In the genomic region with DNA sequence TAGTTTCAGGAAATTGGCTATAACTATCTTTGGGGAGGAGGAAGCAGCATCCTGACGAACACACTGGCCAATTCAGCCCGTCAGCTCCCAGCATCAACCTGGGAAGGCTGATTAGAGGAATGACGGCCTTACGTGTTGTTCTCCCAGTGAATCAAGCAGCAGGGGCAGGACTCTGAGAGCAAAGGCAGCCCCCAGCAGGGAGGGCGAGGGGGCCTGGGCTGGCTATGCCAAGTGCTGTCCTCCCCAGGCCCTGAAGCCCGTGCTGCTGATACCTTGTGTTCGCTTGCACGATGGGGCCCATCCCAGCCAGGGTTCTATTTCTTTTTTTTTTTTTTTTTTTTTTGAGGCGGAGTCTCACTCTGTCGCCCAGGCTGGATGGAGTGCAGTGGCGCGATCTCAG, we compare ENCODE assay signal across 23 cellular contexts.
"Had no signal": no experiment of that assay in that cellular context is flagged by ENCODE, and none has a peak within 500 bp of the region (broad histone marks: within the 10 kb centered on the region; RNA-seq: fewer than 3 reads in every experiment).

No MANE protein-coding gene starts in this region.

- H3K36me3 ChIP-seq: esophagus squamous epithelium, heart right ventricle, left ventricle myocardium inferior, lower lobe of right lung, pancreas, sigmoid colon, spleen, tibial artery, upper lobe of left lung had no signal

- ATAC-seq: heart right ventricle; left cardiac atrium; lower lobe of right lung; natural killer cell; pancreas; stimulated activated memory B cell treated with anti-CD40 and anti-IgM and Interleukin-4, amounts not matched to agents 10 μg/mL and 1 μg/mL and 100 μg/mL, for 72 hours; stimulated activated naive CD8-positive, alpha-beta T cell treated with anti-CD3 and anti-CD28 coated beads, Interleukin-15, Interleukin-2, amounts not matched to agents 100 U/mL and 50 U/mL, for 24 hours had no signal

- H3K4me1 ChIP-seq: esophagus squamous epithelium, heart right ventricle, left ventricle myocardium inferior, lower lobe of right lung, pancreas, sigmoid colon, spleen, testis, tibial artery, upper lobe of left lung had no signal

- H3K27ac ChIP-seq: esophagus squamous epithelium, heart right ventricle, left ventricle myocardium inferior, lower lobe of right lung, pancreas, sigmoid colon, spleen, testis, tibial artery, upper lobe of left lung had no signal

- H3K9me3 ChIP-seq: esophagus squamous epithelium, heart right ventricle, left ventricle myocardium inferior, lower lobe of right lung, pancreas, sigmoid colon, spleen, testis, tibial artery, upper lobe of left lung had no signal

- DNase-seq: caudate nucleus; effector memory CD4-positive, alpha-beta T cell; erythroblast; esophagus squamous epithelium; foreskin melanocyte; glutamatergic neuron; heart right ventricle; hippocampal formation; left cardiac atrium; left ventricle myocardium inferior; lower lobe of right lung; natural killer cell; occipital lobe; pancreas; sigmoid colon; spleen; stimulated activated CD4-positive, alpha-beta T cell treated with anti-CD3 and anti-CD28 coated beads, Interleukin-4, amount 100 ng/mL, for 4 hours; stimulated activated naive CD8-positive, alpha-beta T cell treated with anti-CD3 and anti-CD28 coated beads, Interleukin-15, Interleukin-2, amounts not matched to agents 100 U/mL and 50 U/mL, for 24 hours; substantia nigra; testis had no signal

- H3K4me3 ChIP-seq: esophagus squamous epithelium, heart right ventricle, left ventricle myocardium inferior, lower lobe of right lung, pancreas, sigmoid colon, spleen, testis, tibial artery, upper lobe of left lung had no signal

- H3K27me3 ChIP-seq: pancreas, spleen, testis, upper lobe of left lung had no signal
